ENCODE assay signal across 8 cellular contexts in the genomic region with DNA sequence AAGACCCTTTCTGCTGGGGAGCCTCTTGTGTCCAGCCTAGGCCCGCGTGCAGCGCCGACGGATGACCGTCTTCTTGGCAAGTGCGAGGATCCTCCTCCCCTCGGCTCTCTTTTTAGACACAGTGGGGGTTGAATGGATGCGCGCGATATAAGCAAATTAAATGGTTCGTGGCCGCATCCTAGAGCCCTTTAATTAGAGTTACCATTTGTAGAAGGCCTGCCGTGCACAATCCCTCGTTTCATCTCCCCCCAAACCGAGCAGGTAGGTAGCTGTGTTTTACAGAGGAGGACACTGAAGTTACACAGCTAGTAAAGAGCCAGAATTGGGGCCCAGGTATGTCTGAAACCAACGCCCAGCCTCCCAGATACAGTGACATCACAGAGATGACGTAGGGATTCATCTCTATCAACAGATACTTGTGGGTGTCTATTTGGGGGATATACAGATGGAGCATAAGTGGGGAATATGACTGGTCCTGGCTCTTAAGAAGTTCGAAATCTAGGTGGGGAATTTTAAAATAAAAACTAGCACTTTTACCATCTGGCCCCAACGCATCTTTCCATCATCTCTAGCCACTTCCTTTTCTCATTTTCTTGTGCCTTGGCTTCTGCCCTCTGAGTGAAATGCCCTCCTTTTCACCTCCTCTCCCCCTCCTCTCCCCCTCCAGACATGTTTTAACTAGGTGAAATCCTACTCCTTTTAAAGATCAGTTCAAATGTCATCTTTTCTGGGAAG. TPM values are rescaled to one million over a fixed set of nuclear protein-coding genes. Genes with fewer than 3 reads are reported as not detected.
DNase-seq lines count a peak whose midpoint lies in the region; ATAC-seq, FAIRE-seq and TF ChIP-seq lines count a peak whose summit lies in the region.

No MANE protein-coding gene starts in this region.

- H3K9me3 Mint-ChIP-seq in WTC11, result no peaks in the 10 kb centered on the region

- 0 out of 2 replicates have a peak overlapping the region, but pooled peaks have one; percentile 41 for H3K27ac Mint-ChIP-seq in WTC11

- FAIRE-seq in RCC 7860 (lab: Jason Lieb, UNC), result no peak

- peak overlapping the region; percentile 92 for H3K27ac ChIP-seq in urinary bladder (ENCODE audit: low read depth)

- peak; percentile 27 for DNase-seq in EH (ENCODE audit: low read depth)
- no peak for DNase-seq in MG63
- no peak for DNase-seq in WTC11 (ENCODE audit: low spot score)
- DNase-seq in myocyte (ENCODE audit: low read depth), result peak; percentile 52
- DNase-seq in RCC 7860 (ENCODE audit: low spot score), result no peak

- H3K4me3 ChIP-seq in MG63 (peak overlapping the region; percentile 88), endocrine pancreas (ENCODE audit: control insufficient read depth, insufficient read depth, low read length) (peak overlapping the region; percentile 78), urinary bladder (ENCODE audit: low read depth, low read length) (peak overlapping the region; percentile 78)

- peak overlapping the region; percentile 73 for H3K9ac ChIP-seq in endocrine pancreas (ENCODE audit: control insufficient read depth, insufficient read depth, low read length)

- 5% methylated on average over 20 of the region's 20 CpGs for WGBS in urinary bladder

- H3K36me3 ChIP-seq in MG63 (peaks cover 3% of the 10 kb centered on the region), endocrine pancreas (ENCODE audit: control insufficient read depth, insufficient read depth, low read length) (no peaks in the 10 kb centered on the region), urinary bladder (ENCODE audit: insufficient read depth) (peaks cover 1% of the 10 kb centered on the region)

- H3K27me3 ChIP-seq in MG63 (no peaks in the 10 kb centered on the region), endocrine pancreas (ENCODE audit: control insufficient read depth, insufficient read depth, low read length) (no peaks in the 10 kb centered on the region)

- POLR2A ChIA-PET in WTC11 (lab: Charles Lee), result interaction anchor here (0.8 to 2.1 kb wide), 9 partner anchors 13 to 612 kb away, joined by 3 to 12 read pairs (median 4); a partner anchor contains a TSS

- peak; percentile 13 for ATAC-seq in GM21576 (IDR thresholded peaks at IDR 0.05; ENCODE audit: unreplicated experiment)
- ATAC-seq in WTC11, result peak; percentile 5

- H3K36me3 Mint-ChIP-seq in WTC11, result peaks cover 14% of the 10 kb centered on the region

- peaks cover 10% of the 10 kb centered on the region for H3K4me1 Mint-ChIP-seq in WTC11

- no peaks in the 10 kb centered on the region for H3K9me3 ChIP-seq in MG63
- no peaks in the 10 kb centered on the region for H3K9me3 ChIP-seq in endocrine pancreas (ENCODE audit: control insufficient read depth, low read length)

- TF ChIP-seq CTCF in WTC11 (IDR thresholded peaks at IDR 0.05), result no peak

- CTCF ChIA-PET in WTC11 (lab: Charles Lee), result interaction anchor here (1.5 to 2.6 kb wide), 4 partner anchors 24 to 147 kb away, joined by 3 to 18 read pairs (median 12); a partner anchor contains a TSS

- H3K27me3 Mint-ChIP-seq in WTC11 (ENCODE audit: low read depth), result no peaks in the 10 kb centered on the region

- H3K4me1 ChIP-seq in endocrine pancreas (ENCODE audit: control insufficient read depth, insufficient read depth, low read length) (peaks cover 6% of the 10 kb centered on the region), urinary bladder (ENCODE audit: insufficient read depth) (peaks cover 1% of the 10 kb centered on the region)

- peak overlapping the region; percentile 84 for H3K4me3 Mint-ChIP-seq in WTC11

TF ChIP-seq in WTC11, 78 proteins besides CTCF, POLR2A, EP300 and RAD21:
- TF ChIP-seq RORB (CRISPR knock-in tag; IDR thresholded peaks at IDR 0.05) (no peak), HMGA2 (CRISPR knock-in tag; IDR thresholded peaks at IDR 0.05) (no peak), TP53 (CRISPR knock-in tag; IDR thresholded peaks at IDR 0.05) (no peak), IRF2 (CRISPR knock-in tag; IDR thresholded peaks at IDR 0.05; ENCODE audit: borderline replicate concordance, low read depth) (no peak)
- TF ChIP-seq, protein P1, sequence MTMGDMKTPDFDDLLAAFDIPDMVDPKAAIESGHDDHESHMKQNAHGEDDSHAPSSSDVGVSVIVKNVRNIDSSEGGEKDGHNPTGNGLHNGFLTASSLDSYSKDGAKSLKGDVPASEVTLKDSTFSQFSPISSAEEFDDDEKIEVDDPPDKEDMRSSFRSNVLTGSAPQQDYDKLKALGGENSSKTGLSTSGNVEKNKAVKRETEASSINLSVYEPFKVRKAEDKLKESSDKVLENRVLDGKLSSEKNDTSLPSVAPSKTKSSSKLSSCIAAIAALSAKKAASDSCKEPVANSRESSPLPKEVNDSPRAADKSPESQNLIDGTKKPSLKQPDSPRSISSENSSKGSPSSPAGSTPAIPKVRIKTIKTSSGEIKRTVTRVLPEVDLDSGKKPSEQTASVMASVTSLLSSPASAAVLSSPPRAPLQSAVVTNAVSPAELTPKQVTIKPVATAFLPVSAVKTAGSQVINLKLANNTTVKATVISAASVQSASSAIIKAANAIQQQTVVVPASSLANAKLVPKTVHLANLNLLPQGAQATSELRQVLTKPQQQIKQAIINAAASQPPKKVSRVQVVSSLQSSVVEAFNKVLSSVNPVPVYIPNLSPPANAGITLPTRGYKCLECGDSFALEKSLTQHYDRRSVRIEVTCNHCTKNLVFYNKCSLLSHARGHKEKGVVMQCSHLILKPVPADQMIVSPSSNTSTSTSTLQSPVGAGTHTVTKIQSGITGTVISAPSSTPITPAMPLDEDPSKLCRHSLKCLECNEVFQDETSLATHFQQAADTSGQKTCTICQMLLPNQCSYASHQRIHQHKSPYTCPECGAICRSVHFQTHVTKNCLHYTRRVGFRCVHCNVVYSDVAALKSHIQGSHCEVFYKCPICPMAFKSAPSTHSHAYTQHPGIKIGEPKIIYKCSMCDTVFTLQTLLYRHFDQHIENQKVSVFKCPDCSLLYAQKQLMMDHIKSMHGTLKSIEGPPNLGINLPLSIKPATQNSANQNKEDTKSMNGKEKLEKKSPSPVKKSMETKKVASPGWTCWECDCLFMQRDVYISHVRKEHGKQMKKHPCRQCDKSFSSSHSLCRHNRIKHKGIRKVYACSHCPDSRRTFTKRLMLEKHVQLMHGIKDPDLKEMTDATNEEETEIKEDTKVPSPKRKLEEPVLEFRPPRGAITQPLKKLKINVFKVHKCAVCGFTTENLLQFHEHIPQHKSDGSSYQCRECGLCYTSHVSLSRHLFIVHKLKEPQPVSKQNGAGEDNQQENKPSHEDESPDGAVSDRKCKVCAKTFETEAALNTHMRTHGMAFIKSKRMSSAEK (CRISPR knock-in tag; IDR thresholded peaks at IDR 0.05; ENCODE audit: borderline replicate concordance), result no peak

RNA-seq across cellular contexts. Expression of a gene that starts 0.9 kb away (rescaled TPM):
- 4.4 and 8.4 TPM in 2 replicates for total RNA-seq in MG63 (2014; rRNA removed; shearing (Covaris generic); ENCODE audit: low replicate concordance)
- total RNA-seq in WTC11 (2021) (16.8 to 19.4 TPM (median 18.5 TPM) in 3 replicates), myocyte (20.3 and 40.2 TPM in 2 replicates), urinary bladder (22.7 TPM)
- polyA plus RNA-seq in myocyte (2012), result 15.2 TPM
- polyA plus RNA-seq in urinary bladder, result 9.2 TPM

RNA-seq across cellular contexts. Expression of a gene that starts 24.6 kb away (rescaled TPM):
- 4.8 and 6.2 TPM in 2 replicates for total RNA-seq in MG63 (2014; rRNA removed; shearing (Covaris generic); ENCODE audit: low replicate concordance)
- total RNA-seq in WTC11 (2021) (4.7 to 5.6 TPM (median 5.1 TPM) in 3 replicates), myocyte (20.6 and 21.1 TPM in 2 replicates), urinary bladder (10.5 TPM)
- 4.1 TPM for polyA plus RNA-seq in myocyte (2012)
- polyA plus RNA-seq in urinary bladder, result 1.3 TPM

Comparison
In these comparisons a context has a peak if more than half of its experiments do, and no peak if none do; other contexts are left out.
1. DNase-seq: peak in EH (single experiment) and myocyte (single experiment); none in MG63 (single experiment), WTC11 (single experiment) and RCC 7860 (single experiment).
2. Peak in every context shown above with its lines, with median percentiles within 50 percentile points of each other: H3K4me3 ChIP-seq.